Comparison of ENCODE assay signal across 9 cellular contexts in the genomic region with DNA sequence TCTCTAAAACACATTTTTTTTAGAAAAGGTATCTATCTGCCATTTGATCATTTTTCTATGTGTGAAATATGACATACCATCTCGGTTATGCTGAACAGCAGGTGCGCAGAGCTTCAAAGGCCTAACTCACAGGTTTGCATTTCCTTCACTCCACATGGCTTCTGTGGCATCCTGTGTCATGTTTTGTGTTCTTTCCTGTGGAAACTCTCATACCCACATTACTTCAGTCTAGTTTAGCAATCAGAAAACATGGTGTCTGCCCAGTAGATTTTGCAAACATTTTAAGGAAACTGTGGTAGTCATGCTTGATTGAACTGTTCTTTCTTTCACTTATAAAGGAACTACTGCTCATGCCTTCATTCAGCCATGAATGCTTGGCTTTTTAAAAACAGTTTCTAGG. TPM values are rescaled to one million over a fixed set of nuclear protein-coding genes. Genes with fewer than 3 reads are reported as not detected.
DNase-seq lines count a peak whose midpoint lies in the region; ATAC-seq, FAIRE-seq and TF ChIP-seq lines count a peak whose summit lies in the region.
"Had no signal": no experiment of that assay in that cellular context is flagged by ENCODE, and none has a peak within 500 bp of the region (broad histone marks: within the 10 kb centered on the region; RNA-seq: fewer than 3 reads in every experiment).

No MANE protein-coding gene starts in this region.

- ATAC-seq in HG03045 (IDR thresholded peaks at IDR 0.05; ENCODE audit: unreplicated experiment) (peak; percentile 64), upper lobe of right lung (peak; percentile 85)
- peak; percentile 97 for ATAC-seq in effector memory CD8-positive, alpha-beta T cell (replicated peaks)
- ATAC-seq: Panc1 had no signal

- no peak for TF ChIP-seq CTCF in upper lobe of right lung (IDR thresholded peaks at IDR 0.05)
- TF ChIP-seq CTCF in RWPE1 (conservative IDR thresholded peaks at IDR 0.05; ENCODE audit: low read depth) = no peak
- no peak for TF ChIP-seq CTCF in ovary (IDR thresholded peaks at IDR 0.05)

- TF ChIP-seq EP300 in ovary (IDR thresholded peaks at IDR 0.05) = no peak

- no peaks in the 10 kb centered on the region for H3K9me3 ChIP-seq in upper lobe of right lung
- no peaks in the 10 kb centered on the region for H3K9me3 ChIP-seq in ovary
- H3K9me3 ChIP-seq: upper lobe of left lung had no signal

- no peak for TF ChIP-seq POLR2A in ovary (IDR thresholded peaks at IDR 0.05)

- H3K9me3 Mint-ChIP-seq in T-helper 1 cell treated with Interleukin-12 subunit alpha and Interleukin-12 subunit beta and Interleukin-4 antibody, amounts not matched to agents 30 μg/mL and 1 μg/mL, for 36 hours = peaks cover 4% of the 10 kb centered on the region
- no peaks in the 10 kb centered on the region for H3K9me3 Mint-ChIP-seq in effector memory CD8-positive, alpha-beta T cell

- H3K4me3 ChIP-seq in upper lobe of right lung (no peak overlapping the region), ovary (no peak overlapping the region)
- H3K4me3 ChIP-seq: upper lobe of left lung had no signal

- H3K4me3 Mint-ChIP-seq in T-helper 1 cell treated with Interleukin-12 subunit alpha and Interleukin-12 subunit beta and Interleukin-4 antibody, amounts not matched to agents 30 μg/mL and 1 μg/mL, for 36 hours = peak overlapping the region; percentile 74
- H3K4me3 Mint-ChIP-seq in effector memory CD8-positive, alpha-beta T cell = peak overlapping the region; percentile 76 to 81

- 79 to 90% (median 83%) methylated on average over 2 of the region's 2 CpGs for WGBS in ovary, 3 donors

- intact Hi-C loops in upper lobe of right lung (cut with DNase I) (no loop called here), ovary (cut with DNase I) (no loop called here)

- DNase-seq in GM19239 (ENCODE audit: insufficient read length, low spot score) = peak; percentile 26
- peak; percentile 59 to 66 (median 65) for DNase-seq in effector memory CD8-positive, alpha-beta T cell
- no peak for DNase-seq in upper lobe of right lung
- DNase-seq in RWPE1 (ENCODE audit: low spot score) = no peak
- DNase-seq in ovary = no peak

- H3K27me3 ChIP-seq in upper lobe of right lung (no peaks in the 10 kb centered on the region), ovary (no peaks in the 10 kb centered on the region)
- H3K27me3 ChIP-seq: upper lobe of left lung had no signal

- H3K4me1 Mint-ChIP-seq in T-helper 1 cell treated with Interleukin-12 subunit alpha and Interleukin-12 subunit beta and Interleukin-4 antibody, amounts not matched to agents 30 μg/mL and 1 μg/mL, for 36 hours (ENCODE audit: low read depth) = peaks cover 37% of the 10 kb centered on the region
- peaks cover 37 to 51% of the 10 kb centered on the region in 2 donors for H3K4me1 Mint-ChIP-seq in effector memory CD8-positive, alpha-beta T cell (ENCODE audit: low read depth in 2 of 2)

- H3K27ac ChIP-seq in upper lobe of right lung (no peak overlapping the region), RWPE1 (no peak overlapping the region), ovary (no peak overlapping the region)

- H3K36me3 Mint-ChIP-seq in T-helper 1 cell treated with Interleukin-12 subunit alpha and Interleukin-12 subunit beta and Interleukin-4 antibody, amounts not matched to agents 30 μg/mL and 1 μg/mL, for 36 hours (ENCODE audit: low read depth) = peaks cover 10% of the 10 kb centered on the region
- peaks cover 14% of the 10 kb centered on the region for H3K36me3 Mint-ChIP-seq in effector memory CD8-positive, alpha-beta T cell (ENCODE audit: insufficient read depth)

- POLR2A ChIA-PET in RWPE1 (lab: Yijun Ruan, JAX; ENCODE audit: low non-redundant PET) = no interaction called here

- no peaks in the 10 kb centered on the region for H3K27me3 Mint-ChIP-seq in T-helper 1 cell treated with Interleukin-12 subunit alpha and Interleukin-12 subunit beta and Interleukin-4 antibody, amounts not matched to agents 30 μg/mL and 1 μg/mL, for 36 hours (ENCODE audit: low read depth)
- H3K27me3 Mint-ChIP-seq in effector memory CD8-positive, alpha-beta T cell = no peaks in the 10 kb centered on the region

- peak overlapping the region; percentile 98 for H3K27ac Mint-ChIP-seq in T-helper 1 cell treated with Interleukin-12 subunit alpha and Interleukin-12 subunit beta and Interleukin-4 antibody, amounts not matched to agents 30 μg/mL and 1 μg/mL, for 36 hours
- peak overlapping the region; percentile 90 to 93 for H3K27ac Mint-ChIP-seq in effector memory CD8-positive, alpha-beta T cell

- H3K4me1 ChIP-seq in upper lobe of right lung (peaks cover 6% of the 10 kb centered on the region), ovary (ENCODE audit: insufficient read depth) (no peaks in the 10 kb centered on the region)

- peak; percentile 96 for FAIRE-seq in GM19239 (lab: Jason Lieb, UNC)

- H3K36me3 ChIP-seq in upper lobe of right lung (no peaks in the 10 kb centered on the region), ovary (no peaks in the 10 kb centered on the region)
- H3K36me3 ChIP-seq: upper lobe of left lung had no signal

- CTCF ChIA-PET in RWPE1 (lab: Yijun Ruan, JAX) = no interaction called here

RNA-seq across cellular contexts. Expression of a gene that starts 11.3 kb away (rescaled TPM):
- total RNA-seq in upper lobe of right lung (57.2 TPM), ovary (10 to 100 TPM in 2 of 7 donors, 1 to 10 TPM in 5; 1.8 to 77.3 (median 6.4) TPM)
- 1 to 10 TPM in 1 of 2 donors, under 1 TPM in 1; 0.76 to 3.3 TPM for polyA plus RNA-seq in ovary

RNA-seq across cellular contexts. Expression of a gene that starts 25.8 kb away (rescaled TPM):
- total RNA-seq in upper lobe of right lung = 0.55 TPM
- 10 to 100 TPM in 1 of 7 donors, 1 to 10 TPM in 2, under 1 TPM in 2, not detected in 2; 0.94 to 14.8 (median 1.1) TPM for total RNA-seq in ovary
- polyA plus RNA-seq in ovary = under 1 TPM; 0.04 to 0.70 TPM

Comparison
In these comparisons a context has a peak if more than half of its experiments do, and no peak if none do; other contexts are left out.
1. DNase-seq: peak in GM19239 (single experiment) and effector memory CD8-positive, alpha-beta T cell (3 of 3); none in upper lobe of right lung (single experiment), RWPE1 (single experiment) and ovary (0 of 5).
2. Peak in every context shown above with its lines, with median percentiles within 50 percentile points of each other: ATAC-seq.